ENCODE assay signal across 26 cellular contexts in the genomic region with DNA sequence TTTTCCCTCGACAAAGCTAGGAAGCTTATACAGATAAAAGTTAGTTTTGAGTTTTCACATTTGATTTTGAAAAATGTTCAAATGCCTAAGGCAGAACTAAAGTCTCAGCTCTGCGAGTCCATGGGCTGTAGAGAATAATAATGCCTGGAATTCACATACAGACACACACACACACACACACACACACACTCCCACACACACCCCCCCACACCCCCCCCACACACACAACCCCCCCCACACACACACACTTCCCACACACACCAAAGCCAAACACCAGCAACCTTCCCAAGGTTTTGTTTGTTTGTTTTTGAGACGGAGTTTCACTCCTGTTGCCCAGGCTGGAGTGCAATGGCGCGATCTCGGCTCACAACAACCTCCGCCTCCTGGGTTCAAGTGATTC.
"Had no signal": no experiment of that assay in that cellular context is flagged by ENCODE, and none has a peak within 500 bp of the region (broad histone marks: within the 10 kb centered on the region; RNA-seq: fewer than 3 reads in every experiment).

No MANE protein-coding gene starts in this region.

- H3K27ac ChIP-seq: colonic mucosa, epithelial cell of prostate, esophagus squamous epithelium, gastrocnemius medialis, heart right ventricle, left lung, lower lobe of right lung had no signal

- H3K9me3 ChIP-seq: colonic mucosa, esophagus squamous epithelium, gastrocnemius medialis, heart right ventricle, left lung, lower lobe of right lung, mucosa of descending colon had no signal

- H3K4me1 Mint-ChIP-seq: mesothelial cell of epicardium, naive B cell had no signal

- H3K27ac Mint-ChIP-seq: dendritic cell treated with granulocyte-macrophage colony-stimulating factor and Interleukin-4, amounts not matched to agents 40 ng/mL and 50 ng/mL, for 4 days; effector memory CD8-positive, alpha-beta T cell; endodermal cell; naive B cell had no signal

- H3K9me3 Mint-ChIP-seq: dendritic cell treated with granulocyte-macrophage colony-stimulating factor and Interleukin-4, amounts not matched to agents 40 ng/mL and 50 ng/mL, for 4 days; effector memory CD8-positive, alpha-beta T cell had no signal

- H3K4me3 Mint-ChIP-seq: dendritic cell treated with granulocyte-macrophage colony-stimulating factor and Interleukin-4, amounts not matched to agents 40 ng/mL and 50 ng/mL, for 4 days; effector memory CD8-positive, alpha-beta T cell; endodermal cell; mesothelial cell of epicardium; naive B cell had no signal

- H3K4me3 ChIP-seq: colonic mucosa, esophagus squamous epithelium, gastrocnemius medialis, heart right ventricle, left lung, lower lobe of right lung, mucosa of descending colon had no signal

- H3K36me3 ChIP-seq: colonic mucosa, esophagus squamous epithelium, gastrocnemius medialis, heart right ventricle, left lung, lower lobe of right lung had no signal

- DNase-seq: cortex of kidney; effector CD8-positive, alpha-beta T cell; effector memory CD8-positive, alpha-beta T cell; endodermal cell; erythroblast; esophagus squamous epithelium; foreskin fibroblast; foreskin melanocyte; gastrocnemius medialis; glutamatergic neuron; heart right ventricle; hippocampal formation; islet precursor cell; kidney; kidney glomerular epithelial cell; left colon; left lung; left ventricle myocardium superior; lower lobe of right lung; mesenchymal stem cell; mucosa of descending colon; naive B cell had no signal
